ENCODE assay signal across 19 cellular contexts in the genomic region with DNA sequence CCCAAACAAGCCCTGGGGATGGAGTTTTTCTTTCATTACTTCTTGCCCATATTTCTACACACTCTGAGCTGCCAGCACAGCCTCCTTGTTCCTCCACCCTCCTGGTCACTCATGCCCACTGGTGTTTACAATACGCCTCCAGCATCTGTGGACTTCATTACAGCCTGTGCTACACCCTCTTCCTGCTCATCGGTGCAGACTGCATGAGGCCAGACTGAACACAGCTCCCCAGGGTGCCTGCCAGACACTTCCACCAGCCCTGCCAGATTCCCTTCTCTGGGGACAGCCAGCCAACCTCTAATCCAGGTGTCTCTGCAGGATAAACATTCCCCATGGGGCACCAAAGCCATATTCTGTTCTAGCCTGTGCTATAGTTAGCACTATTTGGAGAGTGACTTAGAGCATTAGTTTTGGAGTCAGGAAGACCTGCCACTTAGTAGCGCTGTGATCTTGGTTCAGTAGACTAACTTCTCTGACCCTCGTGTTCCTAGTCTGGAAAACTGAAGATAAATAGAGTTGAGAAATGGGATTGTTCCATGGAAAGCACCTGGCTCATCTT.
DNase-seq lines count a peak whose midpoint lies in the region; ATAC-seq, FAIRE-seq and TF ChIP-seq lines count a peak whose summit lies in the region.
"Had no signal": no experiment of that assay in that cellular context is flagged by ENCODE, and none has a peak within 500 bp of the region (broad histone marks: within the 10 kb centered on the region; RNA-seq: fewer than 3 reads in every experiment).

No MANE protein-coding gene starts in this region.

- no peaks in the 10 kb centered on the region for H3K79me2 ChIP-seq in HepG2 (ENCODE audit: insufficient read depth, low read length)

- no peak overlapping the region for H3K4me2 ChIP-seq in HepG2 (ENCODE audit: low read depth, low read length)

- TF ChIP-seq CTCF in right lobe of liver (IDR thresholded peaks at IDR 0.05) (no peak), HepG2 (CRISPR knock-in tag; IDR thresholded peaks at IDR 0.05) (no peak), heart right ventricle (IDR thresholded peaks at IDR 0.05) (no peak)

- no peak for FAIRE-seq in HepG2 (lab: Jason Lieb, UNC)
- FAIRE-seq: G401.6 had no signal

- no peaks in the 10 kb centered on the region for H3K36me3 ChIP-seq in right lobe of liver
- H3K36me3 ChIP-seq in HepG2 (replicated peaks in 1 of 2; ENCODE audit: control insufficient read depth in 1 of 2, insufficient read depth in 2 of 2, low read length in 2 of 2): no peaks in the 10 kb centered on the region
- no peaks in the 10 kb centered on the region for H3K36me3 ChIP-seq in heart right ventricle
- H3K36me3 ChIP-seq: adrenal gland, colonic mucosa, sigmoid colon, upper lobe of left lung had no signal

- intact Hi-C loops in right lobe of liver (cut with DNase I): no loop called here
- intact Hi-C loops in HepG2 (cut with micrococcal nuclease; ENCODE audit: unreplicated experiment): no loop called here
- intact Hi-C loops in heart right ventricle (cut with DNase I): loop anchor here in 2 of 10 donors (10.0 kb wide), 2 partner anchors 59 to 401 kb away; no protein-coding TSS in a partner anchor
- intact Hi-C loops in posterior vena cava (cut with DNase I): no loop called here

- H3K4me1 ChIP-seq in right lobe of liver: no peaks in the 10 kb centered on the region
- H3K4me1 ChIP-seq in HepG2 (ENCODE audit: insufficient read depth, low read length): no peaks in the 10 kb centered on the region
- peaks cover 0 to 13% (median 7%) of the 10 kb centered on the region in 9 donors for H3K4me1 ChIP-seq in heart right ventricle
- H3K4me1 ChIP-seq: adrenal gland, colonic mucosa, sigmoid colon, upper lobe of left lung had no signal

- WGBS in right lobe of liver (ENCODE audit: insufficient coverage, low coverage, low lambda C conversion rate, missing lambda C conversion rate): 52% methylated on average over 2 of the region's 4 CpGs
- WGBS in HepG2 (ENCODE audit: low lambda C conversion rate): 4% methylated on average over 4 of the region's 4 CpGs
- 40 to 58% methylated on average over 4 of the region's 4 CpGs for WGBS in heart right ventricle, 2 donors

- H3K9me3 ChIP-seq in right lobe of liver (no peaks in the 10 kb centered on the region), HepG2 (ENCODE audit: low read length) (no peaks in the 10 kb centered on the region), heart right ventricle (peaks cover 0 to 10% (median 0%) of the 10 kb centered on the region in 11 donors)
- H3K9me3 ChIP-seq: adrenal gland, colonic mucosa, sigmoid colon, upper lobe of left lung had no signal

- in situ Hi-C loops in HepG2 (cut with HindIII; ENCODE audit: extremely low pct_ligation_motif_present, low pct_unique_long_range_greater_than_20kb): no loop called here

- DNase-seq in right lobe of liver (no peak), HepG2 (ENCODE audit: low spot score) (no peak), NCI-H2171 (lab: John Stamatoyannopoulos, UW) (peak; percentile 57), heart right ventricle (peak in 1 of 2 donors; percentile 25), DMS 273 (lab: John Stamatoyannopoulos, UW; ENCODE audit: unreplicated experiment) (no peak), posterior vena cava (ENCODE audit: low spot score) (no peak)
- DNase-seq: activated CD4-positive, alpha-beta T cell treated with anti-CD3 and anti-CD28 coated beads for 1 hour; activated CD8-positive, alpha-beta memory T cell treated with anti-CD3 and anti-CD28 coated beads for 24 hours; activated naive CD4-positive, alpha-beta T cell; activated T-cell treated with anti-CD3 and anti-CD28 coated beads, Interleukin-2, amount 50 U/mL, for 24 hours; adrenal gland; colonic mucosa; head of caudate nucleus; naive thymus-derived CD4-positive, alpha-beta T cell; NCI-H1694 treated with DMSO at 0.1 percent for 48 hours; sigmoid colon; upper lobe of left lung had no signal

- H3K27me3 ChIP-seq in right lobe of liver (no peaks in the 10 kb centered on the region), HepG2 (ENCODE audit: control insufficient read depth in 1 of 2, insufficient read depth in 2 of 2, low read length in 2 of 2) (no peaks in the 10 kb centered on the region), heart right ventricle (peaks cover 0 to 3% (median 0%) of the 10 kb centered on the region in 7 donors)
- H3K27me3 ChIP-seq: adrenal gland, colonic mucosa, sigmoid colon, upper lobe of left lung had no signal

- H3K4me3 ChIP-seq in right lobe of liver: no peak overlapping the region
- H3K4me3 ChIP-seq in HepG2 (replicated peaks in 1 of 3; ENCODE audit: insufficient read depth in 1 of 3, low read depth in 2 of 3, low read length in 3 of 3): no peak overlapping the region
- no peak overlapping the region for H3K4me3 ChIP-seq in heart right ventricle
- H3K4me3 ChIP-seq: adrenal gland, colonic mucosa, sigmoid colon, upper lobe of left lung had no signal

- BruUV-seq in HepG2 (replicated peaks; lab: Mats Ljungman, UMichigan): no TSS peak

- POLR2A ChIA-PET in HepG2 (lab: Yijun Ruan, JAX): no interaction called here

- no peak for TF ChIP-seq RAD21 in HepG2 (CRISPR knock-in tag; IDR thresholded peaks at IDR 0.05)

- TF ChIP-seq EP300 in HepG2 (IDR thresholded peaks at IDR 0.05; ENCODE audit: low read depth in 2 of 2, low read length in 2 of 2): no peak
- no peak for TF ChIP-seq EP300 in HepG2 (CRISPR knock-in tag; IDR thresholded peaks at IDR 0.05; ENCODE audit: borderline replicate concordance)

- CTCF ChIA-PET in HepG2 (lab: Yijun Ruan, JAX; ENCODE audit: low intra/inter-chr PET ratio, low total read pairs): no interaction called here

- H2AFZ ChIP-seq in HepG2 (ENCODE audit: low read length): no peak overlapping the region

- ATAC-seq in right lobe of liver: peak; percentile 31 to 65 (median 46)
- ATAC-seq in HepG2: no peak
- peak; percentile 43 to 82 (median 67) for ATAC-seq in heart right ventricle
- ATAC-seq in HG02981 (IDR thresholded peaks at IDR 0.05; ENCODE audit: unreplicated experiment): no peak
- ATAC-seq: naive thymus-derived CD4-positive, alpha-beta T cell had no signal

- no peak overlapping the region for H3K27ac ChIP-seq in right lobe of liver
- H3K27ac ChIP-seq in HepG2 (ENCODE audit: extremely low read length, insufficient read depth, low read length): no peak overlapping the region
- H3K27ac ChIP-seq in heart right ventricle: peak overlapping the region in 2 of 10 donors; percentile 18 to 19
- H3K27ac ChIP-seq: adrenal gland, colonic mucosa, sigmoid colon, upper lobe of left lung had no signal

- H3K9ac ChIP-seq in HepG2 (ENCODE audit: insufficient read depth, low read depth, low read length): no peak overlapping the region

- TF ChIP-seq POLR2A in right lobe of liver (IDR thresholded peaks at IDR 0.05) (no peak), HepG2 (IDR thresholded peaks at IDR 0.05; ENCODE audit: insufficient read depth in 1 of 2, low read depth in 2 of 2, low read length in 2 of 2) (no peak)

- no peaks in the 10 kb centered on the region for H4K20me1 ChIP-seq in HepG2 (ENCODE audit: insufficient read depth, low read length)

TF ChIP-seq in HepG2, 621 proteins besides CTCF, POLR2A, EP300 and RAD21:
- TF ChIP-seq HIC2 (CRISPR knock-in tag; IDR thresholded peaks at IDR 0.05; ENCODE audit: low read depth): no peak
- no peak for TF ChIP-seq KLF9 (CRISPR knock-in tag; IDR thresholded peaks at IDR 0.05; ENCODE audit: low read depth)
- no peak for TF ChIP-seq SRSF4 (IDR thresholded peaks at IDR 0.05; ENCODE audit: low read depth, low read length, poor library complexity, severe bottlenecking)
- no peak for TF ChIP-seq ZNF607 (CRISPR knock-in tag; IDR thresholded peaks at IDR 0.05; ENCODE audit: borderline replicate concordance)
- TF ChIP-seq PITX1 (CRISPR knock-in tag; IDR thresholded peaks at IDR 0.05): no peak
- no peak for TF ChIP-seq KAT8 (CRISPR knock-in tag; IDR thresholded peaks at IDR 0.05)
- no peak for TF ChIP-seq RORA (CRISPR knock-in tag; IDR thresholded peaks at IDR 0.05)
- TF ChIP-seq ZNF737 (CRISPR knock-in tag; IDR thresholded peaks at IDR 0.05; ENCODE audit: borderline replicate concordance): no peak
- TF ChIP-seq ZNF513 (CRISPR knock-in tag; conservative IDR thresholded peaks at IDR 0.05): no peak

Comparison
In these comparisons a context has a peak if more than half of its experiments do, and no peak if none do; other contexts are left out.
1. ATAC-seq: peak in right lobe of liver (4 of 4) and heart right ventricle (8 of 8); none in HepG2 (single experiment) and HG02981 (single experiment).